13 cellular contexts compared by ENCODE assay signal in genomic region chr5:110752953-110753352, GRCh38. TPM values are rescaled to one million over a fixed set of nuclear protein-coding genes. Genes with fewer than 3 reads are reported as not detected.
DNase-seq lines count a peak whose midpoint lies in the region; ATAC-seq, FAIRE-seq and TF ChIP-seq lines count a peak whose summit lies in the region.
"Had no signal": no experiment of that assay in that cellular context is flagged by ENCODE, and none has a peak within 500 bp of the region (broad histone marks: within the 10 kb centered on the region; RNA-seq: fewer than 3 reads in every experiment).

No MANE protein-coding gene starts in this region.

- H3K27ac ChIP-seq in CD4-positive, alpha-beta memory T cell (ENCODE audit: low read depth, low read length): peak overlapping the region; percentile 54

- H3K4me3 ChIP-seq in CD4-positive, alpha-beta memory T cell (ENCODE audit: low read length in 2 of 2): no peak overlapping the region
- no peak overlapping the region for H3K4me3 ChIP-seq in lower leg skin (ENCODE audit: low read depth, poor library complexity, severe bottlenecking)
- H3K4me3 ChIP-seq: spleen had no signal

- H3K27me3 ChIP-seq in CD4-positive, alpha-beta memory T cell (ENCODE audit: insufficient read depth, low read length): no peaks in the 10 kb centered on the region
- H3K27me3 ChIP-seq: BE2C, spleen had no signal

- no peak for DNase-seq in CD4-positive, alpha-beta memory T cell
- DNase-seq in T-helper 17 cell: no peak
- no peak for DNase-seq in AG20443 (ENCODE audit: low spot score)
- no peak for DNase-seq in stimulated activated naive CD4-positive, alpha-beta T cell (lab: John Stamatoyannopoulos, UW)
- DNase-seq in frontal cortex (ENCODE audit: low spot score in 2 of 2): no peak
- DNase-seq in lower leg skin (ENCODE audit: low spot score in 2 of 2): no peak
- DNase-seq: BE2C, NCI-H1436, RPMI8226, spleen had no signal

- peaks cover 0 to 2% (median 0%) of the 10 kb centered on the region in 8 donors for H3K9me3 Mint-ChIP-seq in CD4-positive, alpha-beta memory T cell

- H3K27ac Mint-ChIP-seq in CD4-positive, alpha-beta memory T cell: peak overlapping the region; percentile 76 to 93 (median 90)
- peak overlapping the region; percentile 99 for H3K27ac Mint-ChIP-seq in T-helper 17 cell

- intact Hi-C loops in CD4-positive, alpha-beta memory T cell (cut with micrococcal nuclease): loop anchor here (1.0 kb wide), 1 partner anchor 14 kb away; the partner anchor contains the start of gene SLC25A46
- intact Hi-C loops in lower leg skin (cut with DNase I; ENCODE audit: low total_unique reads): loop anchor here (10.0 kb wide), 1 partner anchor 312 kb away; no protein-coding TSS in a partner anchor

- H3K4me1 Mint-ChIP-seq in CD4-positive, alpha-beta memory T cell: peaks cover 38 to 56% (median 45%) of the 10 kb centered on the region in 4 donors
- peaks cover 38% of the 10 kb centered on the region for H3K4me1 Mint-ChIP-seq in T-helper 17 cell

- H3K27me3 Mint-ChIP-seq in CD4-positive, alpha-beta memory T cell: no peaks in the 10 kb centered on the region
- H3K27me3 Mint-ChIP-seq in T-helper 17 cell: no peaks in the 10 kb centered on the region

- no peak for TF ChIP-seq CTCF in lower leg skin (IDR thresholded peaks at IDR 0.05)

- WGBS in lower leg skin, 2 donors: 81 to 90% methylated on average over 1 of the region's 1 CpG

- POLR2A ChIA-PET in CD4-positive, alpha-beta memory T cell (lab: Charles Lee; ENCODE audit: partially characterized antibody): interaction anchor here (1.8 to 3.5 kb wide), 2 partner anchors 14 to 339 kb away, joined by 5 to 21 read pairs; partner anchors contain the start of genes SLC25A46 and WDR36

- no peak for FAIRE-seq in frontal cortex (lab: Jason Lieb, UNC)
- FAIRE-seq: colon had no signal

- H3K4me1 ChIP-seq in CD4-positive, alpha-beta memory T cell (ENCODE audit: insufficient read depth, low read length): peaks cover 38% of the 10 kb centered on the region
- H3K4me1 ChIP-seq: BE2C had no signal

- CTCF ChIA-PET in CD4-positive, alpha-beta memory T cell (lab: Charles Lee; ENCODE audit: partially characterized antibody): interaction anchor here (1.4 kb wide), 1 partner anchor 11 kb away, joined by 5 read pairs; no protein-coding TSS in a partner anchor

- no peaks in the 10 kb centered on the region for H3K9me3 ChIP-seq in CD4-positive, alpha-beta memory T cell (ENCODE audit: control insufficient read depth in 1 of 2, low read length in 2 of 2)
- no peaks in the 10 kb centered on the region for H3K9me3 ChIP-seq in T-helper 17 cell (ENCODE audit: control insufficient read depth, low read length, poor library complexity, severe bottlenecking)
- H3K9me3 ChIP-seq: BE2C, spleen had no signal

- ATAC-seq in GM19351 (IDR thresholded peaks at IDR 0.05; ENCODE audit: unreplicated experiment) (peak; percentile 30), HG02973 (IDR thresholded peaks at IDR 0.05; ENCODE audit: unreplicated experiment) (peak; percentile 16), T-helper 17 cell (no peak)

- no peak for TF ChIP-seq POLR2A in lower leg skin (IDR thresholded peaks at IDR 0.05)

- H3K4me3 Mint-ChIP-seq in CD4-positive, alpha-beta memory T cell: peak overlapping the region in 7 of 8 donors; percentile 8 to 74 (median 52)
- H3K4me3 Mint-ChIP-seq in T-helper 17 cell: peak overlapping the region; percentile 61

- H3K36me3 ChIP-seq in CD4-positive, alpha-beta memory T cell (ENCODE audit: insufficient read depth, low read length): no peaks in the 10 kb centered on the region

- peaks cover 26 to 44% of the 10 kb centered on the region in 2 donors for H3K36me3 Mint-ChIP-seq in CD4-positive, alpha-beta memory T cell
- peaks cover 17% of the 10 kb centered on the region for H3K36me3 Mint-ChIP-seq in T-helper 17 cell (ENCODE audit: low read depth)

RNA-seq across cellular contexts. Expression of gene SLC25A46, which starts 14.1 kb away (rescaled TPM):
- total RNA-seq in CD4-positive, alpha-beta memory T cell: 10 to 100 TPM; 38.1 TPM
- 10 to 100 TPM; 23.0 to 39.9 TPM for polyA plus RNA-seq in CD4-positive, alpha-beta memory T cell
- total RNA-seq in T-helper 17 cell: 10 to 100 TPM; 26.7 to 28.3 TPM
- total RNA-seq in frontal cortex: 212 TPM
- total RNA-seq in lower leg skin: 10 to 100 TPM; 36.6 to 44.7 (median 43.4) TPM

RNA-seq across cellular contexts. Expression of gene TMEM232, which starts 26.5 kb away (rescaled TPM):
- 1 to 10 TPM; 1.7 to 2.2 TPM for total RNA-seq in CD4-positive, alpha-beta memory T cell
- under 1 TPM in 1 of 2 donors, not detected in 1; 0.40 TPM for polyA plus RNA-seq in CD4-positive, alpha-beta memory T cell
- 1 to 10 TPM in 1 of 2 donors, under 1 TPM in 1; 0.94 to 1.6 TPM for total RNA-seq in T-helper 17 cell
- total RNA-seq in frontal cortex: 25.7 TPM
- 1 to 10 TPM in 2 of 4 donors, under 1 TPM in 2; 0.54 to 2.3 (median 0.93) TPM for total RNA-seq in lower leg skin
